ENCODE assay signal across 27 cellular contexts in the genomic region with DNA sequence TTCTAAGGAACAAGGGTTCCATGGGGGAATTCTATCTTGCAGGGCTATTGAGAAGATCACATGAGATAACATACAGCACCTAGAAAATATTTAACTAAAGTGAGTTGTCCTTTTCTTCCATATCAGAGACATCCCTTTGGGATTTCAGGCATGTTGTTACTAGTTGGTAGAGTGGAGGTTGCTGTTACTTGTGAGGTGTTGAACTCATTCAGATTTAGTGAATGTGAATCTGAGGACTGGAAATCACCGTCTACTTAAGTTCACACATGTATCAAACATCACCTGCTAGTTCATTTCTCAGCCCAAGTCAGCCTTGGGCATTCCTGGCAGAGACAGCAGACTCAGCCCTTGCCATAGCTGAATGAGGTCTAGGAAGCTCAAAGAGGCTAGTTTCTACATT. TPM values are rescaled to one million over a fixed set of nuclear protein-coding genes. Genes with fewer than 3 reads are reported as not detected.
A peak's percentile ranks its signal among the peaks of the same experiment; 100 is the strongest.
DNase-seq lines count a peak whose midpoint lies in the region; ATAC-seq and TF ChIP-seq lines count a peak whose summit lies in the region.
"Had no signal": no experiment of that assay in that cellular context is flagged by ENCODE, and none has a peak within 500 bp of the region (broad histone marks: within the 10 kb centered on the region; RNA-seq: fewer than 3 reads in every experiment).

No MANE protein-coding gene starts in this region.

- H3K9me3 ChIP-seq in cardiac muscle cell (ENCODE audit: low read depth) (no peaks in the 10 kb centered on the region), heart right ventricle (no peaks in the 10 kb centered on the region), T-helper 17 cell (ENCODE audit: control insufficient read depth, low read length, poor library complexity, severe bottlenecking) (no peaks in the 10 kb centered on the region), aorta (ENCODE audit: control insufficient read depth, low read length) (no peaks in the 10 kb centered on the region)
- H3K9me3 ChIP-seq: prostate gland, testis, vagina had no signal

- H3K27me3 ChIP-seq in cardiac muscle cell: no peaks in the 10 kb centered on the region
- H3K27me3 ChIP-seq in heart right ventricle: no peaks in the 10 kb centered on the region
- no peaks in the 10 kb centered on the region for H3K27me3 ChIP-seq in aorta (ENCODE audit: control insufficient read depth in 1 of 2, insufficient read depth in 2 of 2, low read length in 1 of 2)
- H3K27me3 ChIP-seq: testis, vagina had no signal

- TF ChIP-seq CTCF in cardiac muscle cell (IDR thresholded peaks at IDR 0.05; ENCODE audit: low read depth, low read length) (no peak), heart right ventricle (IDR thresholded peaks at IDR 0.05) (no peak)

- intact Hi-C loops in heart right ventricle (cut with DNase I) (no loop called here), aorta (cut with DNase I) (no loop called here)

- H3K4me1 ChIP-seq in cardiac muscle cell (ENCODE audit: low read depth): no peaks in the 10 kb centered on the region
- peaks cover 0 to 13% (median 0%) of the 10 kb centered on the region in 9 donors for H3K4me1 ChIP-seq in heart right ventricle
- H3K4me1 ChIP-seq in aorta (ENCODE audit: control insufficient read depth in 1 of 2, insufficient read depth in 2 of 2, low read length in 2 of 2): no peaks in the 10 kb centered on the region
- H3K4me1 ChIP-seq: prostate gland, testis, vagina had no signal

- H3K36me3 ChIP-seq in cardiac muscle cell (peaks cover 15% of the 10 kb centered on the region), heart right ventricle (peaks cover 0 to 62% (median 26%) of the 10 kb centered on the region in 9 donors), aorta (ENCODE audit: control insufficient read depth in 1 of 2, insufficient read depth in 2 of 2, low read length in 1 of 2) (peaks cover 2 to 3% of the 10 kb centered on the region in 2 donors)

- H3K27ac Mint-ChIP-seq in T-helper 17 cell: peak overlapping the region; percentile 61
- H3K27ac Mint-ChIP-seq in stimulated activated effector memory CD8-positive, alpha-beta T cell treated with anti-CD3 and anti-CD28 coated beads, Interleukin-12 subunit alpha, Interleukin-12 subunit beta, amount 100 ng/mL, for 72 hours: peak overlapping the region; percentile 17
- H3K27ac Mint-ChIP-seq: activated naive CD8-positive, alpha-beta T cell; stimulated activated memory B cell treated with anti-CD40 and anti-IgM and Interleukin-4, amounts not matched to agents 10 μg/mL and 1 μg/mL and 100 μg/mL, for 72 hours had no signal

- DNase-seq in cardiac muscle cell (ENCODE audit: low read depth in 1 of 2, low spot score in 1 of 2) (no peak), heart right ventricle (no peak), T-helper 17 cell (no peak), kidney tubule cell (ENCODE audit: low spot score) (peak; percentile 46), NCI-H146 treated with DMSO at 0.1 percent for 48 hours (lab: John Stamatoyannopoulos, UW; ENCODE audit: unreplicated experiment) (no peak), aorta (no peak)
- no peak for DNase-seq in stimulated activated effector memory CD8-positive, alpha-beta T cell treated with anti-CD3 and anti-CD28 coated beads, Interleukin-12 subunit alpha, Interleukin-12 subunit beta, amount 100 ng/mL, for 72 hours (ENCODE audit: low spot score in 2 of 2)
- DNase-seq: DMS153; effector memory CD8-positive, alpha-beta T cell; left colon; mesendoderm; NCI-H1930; NCI-H345; NCI-H774; OCI-M1; SHP77; testis had no signal

- peak overlapping the region; percentile 21 for H3K27ac ChIP-seq in cardiac muscle cell
- no peak overlapping the region for H3K27ac ChIP-seq in heart right ventricle
- H3K27ac ChIP-seq in aorta (ENCODE audit: low read depth in 1 of 2, low read length in 2 of 2): no peak overlapping the region
- H3K27ac ChIP-seq: C4-2B, prostate gland, testis, vagina had no signal

- H3K36me3 Mint-ChIP-seq in T-helper 17 cell (ENCODE audit: low read depth): no peaks in the 10 kb centered on the region
- H3K36me3 Mint-ChIP-seq in stimulated activated effector memory CD8-positive, alpha-beta T cell treated with anti-CD3 and anti-CD28 coated beads, Interleukin-12 subunit alpha, Interleukin-12 subunit beta, amount 100 ng/mL, for 72 hours: peaks cover 47% of the 10 kb centered on the region

- H3K4me3 ChIP-seq in cardiac muscle cell (no peak overlapping the region), heart right ventricle (no peak overlapping the region), aorta (ENCODE audit: low read length in 2 of 2) (no peak overlapping the region)
- H3K4me3 ChIP-seq: prostate gland, testis, vagina had no signal

- no peaks in the 10 kb centered on the region for H3K9me3 Mint-ChIP-seq in stimulated activated effector memory CD8-positive, alpha-beta T cell treated with anti-CD3 and anti-CD28 coated beads, Interleukin-12 subunit alpha, Interleukin-12 subunit beta, amount 100 ng/mL, for 72 hours
- H3K9me3 Mint-ChIP-seq: effector memory CD8-positive, alpha-beta T cell; stimulated activated memory B cell treated with anti-CD40 and anti-IgM and Interleukin-4, amounts not matched to agents 10 μg/mL and 1 μg/mL and 100 μg/mL, for 72 hours had no signal

- peaks cover 3% of the 10 kb centered on the region for H3K4me1 Mint-ChIP-seq in T-helper 17 cell
- H3K4me1 Mint-ChIP-seq in stimulated activated effector memory CD8-positive, alpha-beta T cell treated with anti-CD3 and anti-CD28 coated beads, Interleukin-12 subunit alpha, Interleukin-12 subunit beta, amount 100 ng/mL, for 72 hours: peaks cover 6% of the 10 kb centered on the region
- H3K4me1 Mint-ChIP-seq: stimulated activated memory B cell treated with anti-CD40 and anti-IgM and Interleukin-4, amounts not matched to agents 10 μg/mL and 1 μg/mL and 100 μg/mL, for 72 hours had no signal

- 87 to 88% methylated on average over 1 of the region's 1 CpG for WGBS in heart right ventricle, 2 donors
- WGBS in aorta, 2 donors: 76 to 81% methylated on average over 1 of the region's 1 CpG

- ATAC-seq in heart right ventricle: no peak
- ATAC-seq in T-helper 17 cell: no peak
- ATAC-seq in stimulated activated effector memory CD8-positive, alpha-beta T cell treated with anti-CD3 and anti-CD28 coated beads, Interleukin-12 subunit alpha, Interleukin-12 subunit beta, amount 100 ng/mL, for 72 hours: no peak
- ATAC-seq in GM21737 (IDR thresholded peaks at IDR 0.05; ENCODE audit: unreplicated experiment): no peak
- no peak for ATAC-seq in aorta (ENCODE audit: low FRiP score)
- ATAC-seq: effector memory CD8-positive, alpha-beta T cell; HCT116; left colon; stimulated activated memory B cell treated with anti-CD40 and anti-IgM and Interleukin-4, amounts not matched to agents 10 μg/mL and 1 μg/mL and 100 μg/mL, for 72 hours had no signal

- no peak overlapping the region for H3K4me3 Mint-ChIP-seq in T-helper 17 cell
- no peak overlapping the region for H3K4me3 Mint-ChIP-seq in stimulated activated effector memory CD8-positive, alpha-beta T cell treated with anti-CD3 and anti-CD28 coated beads, Interleukin-12 subunit alpha, Interleukin-12 subunit beta, amount 100 ng/mL, for 72 hours
- H3K4me3 Mint-ChIP-seq: activated naive CD8-positive, alpha-beta T cell; effector memory CD8-positive, alpha-beta T cell; stimulated activated memory B cell treated with anti-CD40 and anti-IgM and Interleukin-4, amounts not matched to agents 10 μg/mL and 1 μg/mL and 100 μg/mL, for 72 hours had no signal

- H3K27me3 Mint-ChIP-seq in T-helper 17 cell: no peaks in the 10 kb centered on the region
- H3K27me3 Mint-ChIP-seq: activated naive CD8-positive, alpha-beta T cell; effector memory CD8-positive, alpha-beta T cell; stimulated activated memory B cell treated with anti-CD40 and anti-IgM and Interleukin-4, amounts not matched to agents 10 μg/mL and 1 μg/mL and 100 μg/mL, for 72 hours had no signal

RNA-seq across cellular contexts. Expression of a gene that starts 9.6 kb away (rescaled TPM):
- total RNA-seq in cardiac muscle cell (13.1 and 19.7 TPM in 2 replicates), heart right ventricle (10 to 100 TPM in 3 of 10 donors, 1 to 10 TPM in 7; 3.4 to 12.9 (median 7.9) TPM), T-helper 17 cell (not detected), aorta (10 to 100 TPM; 12.9 to 24.0 TPM)
- polyA plus RNA-seq in cardiac muscle cell (21.8 and 26.5 TPM in 2 replicates), heart right ventricle (10 to 100 TPM in 1 of 2 donors, 1 to 10 TPM in 1; 9.4 to 11.5 TPM), aorta (10 to 100 TPM; 17.6 to 25.8 TPM)
- polyA plus RNA-seq: neural cell had no signal

RNA-seq across cellular contexts. Expression of a gene that starts 22.5 kb away (rescaled TPM):
- total RNA-seq in cardiac muscle cell (19.3 and 27.5 TPM in 2 replicates), heart right ventricle (10 to 100 TPM in 9 of 10 donors, 1 to 10 TPM in 1; 4.9 to 93.3 (median 43.9) TPM), T-helper 17 cell (not detected), aorta (not detected)
- polyA plus RNA-seq in cardiac muscle cell (3.2 and 4.9 TPM in 2 replicates), heart right ventricle (10 to 100 TPM in 1 of 2 donors, 1 to 10 TPM in 1; 7.6 to 19.5 TPM), aorta (not detected)
- total RNA-seq: fibroblast of lung, glomerular endothelial cell, left colon, vagina had no signal
- polyA plus RNA-seq: fibroblast of lung had no signal

RNA-seq across cellular contexts. Expression of a gene that starts 28.6 kb away (rescaled TPM):
- 682 and 855 TPM in 2 replicates for total RNA-seq in cardiac muscle cell
- 53.7 and 60.4 TPM in 2 replicates for polyA plus RNA-seq in cardiac muscle cell
- total RNA-seq in heart right ventricle: 100 to 1,000 TPM; 156 to 236 (median 169) TPM
- 100 to 1,000 TPM in 1 of 2 donors, 10 to 100 TPM in 1; 76.2 to 241 TPM for polyA plus RNA-seq in heart right ventricle
- total RNA-seq in T-helper 17 cell: 100 to 1,000 TPM; 526 to 546 TPM
- total RNA-seq in aorta: 100 to 1,000 TPM; 377 to 555 TPM
- polyA plus RNA-seq in aorta: 100 to 1,000 TPM in 1 of 2 donors, 10 to 100 TPM in 1; 50.0 to 355 TPM

Comparison
In these comparisons a context has a peak if more than half of its experiments do, and no peak if none do; other contexts are left out.
1. RNA of a gene that starts 9.6 kb away (total RNA-seq): 12.9 to 24.0 TPM in aorta, 13.1 to 19.7 TPM in cardiac muscle cell and 3.4 to 12.9 TPM in heart right ventricle; not detected in T-helper 17 cell; every median in the first group is over 4 times any median in the second.
2. RNA of a gene that starts 22.5 kb away (total RNA-seq): 4.9 to 93.3 TPM in heart right ventricle and 19.3 to 27.5 TPM in cardiac muscle cell; not detected in T-helper 17 cell and not detected in aorta; every median in the first group is over 4 times any median in the second.